In the genomic region with DNA sequence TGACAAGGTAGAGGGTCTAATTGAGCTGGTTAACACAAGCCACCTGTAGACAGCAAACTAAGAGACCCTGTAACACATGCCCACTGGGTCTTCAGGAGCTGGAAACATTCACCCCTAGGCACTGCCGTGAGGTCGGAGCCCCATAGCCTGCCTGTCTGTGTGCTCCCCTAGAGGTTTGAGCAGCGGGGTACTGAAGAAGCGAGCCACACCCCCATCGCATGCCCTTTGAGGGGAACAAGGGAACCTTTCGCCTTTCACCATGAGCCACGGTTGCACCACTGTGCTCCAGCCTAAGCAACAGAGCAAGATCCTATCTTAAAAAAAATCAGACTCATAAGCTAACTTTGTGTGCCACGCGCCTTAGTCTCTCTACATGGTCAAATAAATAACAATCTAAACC, we compare ENCODE assay signal across 2 cellular contexts.
TF ChIP-seq lines count a peak whose summit lies in the region.

No MANE protein-coding gene starts in this region.

TF ChIP-seq in GM23338, 12 proteins besides CTCF, POLR2A, EP300 and RAD21 (continued from another document):
- TF ChIP-seq, protein P1, sequence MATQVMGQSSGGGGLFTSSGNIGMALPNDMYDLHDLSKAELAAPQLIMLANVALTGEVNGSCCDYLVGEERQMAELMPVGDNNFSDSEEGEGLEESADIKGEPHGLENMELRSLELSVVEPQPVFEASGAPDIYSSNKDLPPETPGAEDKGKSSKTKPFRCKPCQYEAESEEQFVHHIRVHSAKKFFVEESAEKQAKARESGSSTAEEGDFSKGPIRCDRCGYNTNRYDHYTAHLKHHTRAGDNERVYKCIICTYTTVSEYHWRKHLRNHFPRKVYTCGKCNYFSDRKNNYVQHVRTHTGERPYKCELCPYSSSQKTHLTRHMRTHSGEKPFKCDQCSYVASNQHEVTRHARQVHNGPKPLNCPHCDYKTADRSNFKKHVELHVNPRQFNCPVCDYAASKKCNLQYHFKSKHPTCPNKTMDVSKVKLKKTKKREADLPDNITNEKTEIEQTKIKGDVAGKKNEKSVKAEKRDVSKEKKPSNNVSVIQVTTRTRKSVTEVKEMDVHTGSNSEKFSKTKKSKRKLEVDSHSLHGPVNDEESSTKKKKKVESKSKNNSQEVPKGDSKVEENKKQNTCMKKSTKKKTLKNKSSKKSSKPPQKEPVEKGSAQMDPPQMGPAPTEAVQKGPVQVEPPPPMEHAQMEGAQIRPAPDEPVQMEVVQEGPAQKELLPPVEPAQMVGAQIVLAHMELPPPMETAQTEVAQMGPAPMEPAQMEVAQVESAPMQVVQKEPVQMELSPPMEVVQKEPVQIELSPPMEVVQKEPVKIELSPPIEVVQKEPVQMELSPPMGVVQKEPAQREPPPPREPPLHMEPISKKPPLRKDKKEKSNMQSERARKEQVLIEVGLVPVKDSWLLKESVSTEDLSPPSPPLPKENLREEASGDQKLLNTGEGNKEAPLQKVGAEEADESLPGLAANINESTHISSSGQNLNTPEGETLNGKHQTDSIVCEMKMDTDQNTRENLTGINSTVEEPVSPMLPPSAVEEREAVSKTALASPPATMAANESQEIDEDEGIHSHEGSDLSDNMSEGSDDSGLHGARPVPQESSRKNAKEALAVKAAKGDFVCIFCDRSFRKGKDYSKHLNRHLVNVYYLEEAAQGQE (IDR thresholded peaks at IDR 0.05; ENCODE audit: unreplicated experiment): no peak
- TF ChIP-seq STAT1 (IDR thresholded peaks at IDR 0.05; ENCODE audit: unreplicated experiment): no peak

TF ChIP-seq in WTC11, 78 proteins besides CTCF, POLR2A, EP300 and RAD21 (continued from another document):
- TF ChIP-seq, protein P2, sequence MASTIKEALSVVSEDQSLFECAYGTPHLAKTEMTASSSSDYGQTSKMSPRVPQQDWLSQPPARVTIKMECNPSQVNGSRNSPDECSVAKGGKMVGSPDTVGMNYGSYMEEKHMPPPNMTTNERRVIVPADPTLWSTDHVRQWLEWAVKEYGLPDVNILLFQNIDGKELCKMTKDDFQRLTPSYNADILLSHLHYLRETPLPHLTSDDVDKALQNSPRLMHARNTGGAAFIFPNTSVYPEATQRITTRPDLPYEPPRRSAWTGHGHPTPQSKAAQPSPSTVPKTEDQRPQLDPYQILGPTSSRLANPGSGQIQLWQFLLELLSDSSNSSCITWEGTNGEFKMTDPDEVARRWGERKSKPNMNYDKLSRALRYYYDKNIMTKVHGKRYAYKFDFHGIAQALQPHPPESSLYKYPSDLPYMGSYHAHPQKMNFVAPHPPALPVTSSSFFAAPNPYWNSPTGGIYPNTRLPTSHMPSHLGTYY (CRISPR knock-in tag; IDR thresholded peaks at IDR 0.05): no peak
- TF ChIP-seq CREB1 (CRISPR knock-in tag; IDR thresholded peaks at IDR 0.05): no peak
- no peak for TF ChIP-seq KAT7 (CRISPR knock-in tag; IDR thresholded peaks at IDR 0.05; ENCODE audit: borderline replicate concordance)
- TF ChIP-seq NFATC4 (CRISPR knock-in tag; IDR thresholded peaks at IDR 0.05): no peak
- no peak for TF ChIP-seq FOXJ3 (CRISPR knock-in tag; IDR thresholded peaks at IDR 0.05; ENCODE audit: borderline replicate concordance)
- no peak for TF ChIP-seq MXD4 (CRISPR knock-in tag; IDR thresholded peaks at IDR 0.05; ENCODE audit: borderline replicate concordance)
